ENCODE assay signal across 1 cellular context in the genomic region with DNA sequence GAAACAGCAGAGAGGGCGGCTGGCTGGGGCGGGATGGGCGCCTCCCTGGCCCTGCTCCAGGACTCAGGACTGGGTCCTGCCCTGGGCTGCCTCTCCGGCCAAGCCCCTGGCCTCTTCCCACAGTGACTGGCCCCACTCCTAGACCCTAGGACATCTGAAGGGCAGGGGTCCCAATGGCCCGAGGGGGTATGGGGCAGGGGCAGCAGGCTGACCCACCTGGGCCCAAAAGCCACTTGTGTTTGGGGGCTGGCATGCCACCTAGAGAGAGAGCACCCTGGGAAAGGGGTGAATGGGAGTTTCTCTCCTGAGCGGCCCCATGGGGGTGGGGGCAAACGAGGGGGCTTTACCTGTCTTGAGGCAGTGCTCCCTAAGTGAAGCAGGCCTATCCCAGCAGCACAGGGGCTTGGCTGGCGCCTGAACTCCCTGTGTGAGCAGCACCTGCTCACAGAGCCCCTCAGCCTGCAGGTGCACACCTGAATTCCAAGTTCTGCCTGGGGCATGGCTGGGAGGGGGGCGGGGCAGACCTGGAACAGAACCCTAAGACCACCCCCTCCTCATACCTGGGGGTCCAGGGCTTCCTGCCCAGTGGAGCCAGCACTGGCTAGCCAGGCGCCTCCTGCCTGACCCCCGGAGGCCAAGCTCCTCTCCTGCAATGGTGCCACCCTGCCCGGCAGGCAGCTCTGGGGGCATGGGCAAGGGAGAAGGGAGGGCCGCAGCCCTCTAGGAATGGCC.
TF ChIP-seq lines count a peak whose summit lies in the region.

No MANE protein-coding gene starts in this region.

TF ChIP-seq in HepG2, 621 proteins besides CTCF, POLR2A, EP300 and RAD21:
- no peak for TF ChIP-seq ZNF724P (CRISPR knock-in tag; IDR thresholded peaks at IDR 0.05; ENCODE audit: borderline replicate concordance)
- peak; percentile 90 for TF ChIP-seq HNRNPL (IDR thresholded peaks at IDR 0.05; ENCODE audit: low read depth, low read length)
- TF ChIP-seq AGO2 (optimal IDR thresholded peaks at IDR 0.05; ENCODE audit: low read depth, low read length) = peak; percentile 50
